In genomic region chr17:81332949-81333570, GRCh38 we compare ENCODE assay signal across 25 cellular contexts. TPM values are rescaled to one million over a fixed set of nuclear protein-coding genes. Genes with fewer than 3 reads are reported as not detected.
DNase-seq lines count a peak whose midpoint lies in the region; ATAC-seq and TF ChIP-seq lines count a peak whose summit lies in the region.
"Had no signal": no experiment of that assay in that cellular context is flagged by ENCODE, and none has a peak within 500 bp of the region (broad histone marks: within the 10 kb centered on the region; RNA-seq: fewer than 3 reads in every experiment).

No MANE protein-coding gene starts in this region.

- H3K9ac ChIP-seq in mammary epithelial cell (ENCODE audit: insufficient read depth, low read length): no peak overlapping the region
- H3K9ac ChIP-seq: GM23248 had no signal

- H3K27me3 ChIP-seq in BE2C (no peaks in the 10 kb centered on the region), mammary epithelial cell (ENCODE audit: insufficient read depth, low read length) (no peaks in the 10 kb centered on the region)
- H3K27me3 ChIP-seq: ovary had no signal

- 95% methylated on average over 22 of the region's 24 CpGs for WGBS in mammary epithelial cell (ENCODE audit: low coverage, missing lambda C conversion rate)

- dilution Hi-C loops in mammary epithelial cell (cut with HindIII; ENCODE audit: low sequenced_read_pairs): no loop called here

- CTCF ChIA-PET in mammary epithelial cell (lab: Charles Lee; ENCODE audit: low non-redundant PET): no interaction called here

- ATAC-seq in GM21529 (IDR thresholded peaks at IDR 0.05; ENCODE audit: unreplicated experiment): no peak
- ATAC-seq: left lobe of liver, right cardiac atrium had no signal

- H3K36me3 Mint-ChIP-seq in mesothelial cell of epicardium: no peaks in the 10 kb centered on the region
- H3K36me3 Mint-ChIP-seq: naive B cell had no signal

- H3K27me3 Mint-ChIP-seq in mesothelial cell of epicardium (ENCODE audit: low read depth): no peaks in the 10 kb centered on the region

- in situ Hi-C loops in mammary epithelial cell (cut with MboI; ENCODE audit: low sequenced_read_pairs in 2 of 2): no loop called here

- peak; percentile 17 for DNase-seq in BE2C
- DNase-seq in COLO668 (lab: John Stamatoyannopoulos, UW; ENCODE audit: unreplicated experiment): peak; percentile 66
- peak; percentile 37 for DNase-seq in NCI-H510A treated with DMSO at 0.1 percent for 48 hours (lab: John Stamatoyannopoulos, UW)
- DNase-seq in mesothelial cell of epicardium (ENCODE audit: low spot score in 2 of 2, unreplicated experiment in 2 of 2): no peak
- DNase-seq in amniotic stem cell (lab: John Stamatoyannopoulos, UW): no peak
- DNase-seq in mammary epithelial cell: no peak
- DNase-seq: activated CD4-positive, alpha-beta T cell treated with anti-CD3 and anti-CD28 coated beads for 48 hours; activated naive CD4-positive, alpha-beta T cell; activated T-cell treated with anti-CD3 and anti-CD28 coated beads, Interleukin-2, amount 50 U/mL, for 48 hours; CD4-positive, alpha-beta T cell; DMS 273 treated with DMSO at 0.1 percent for 48 hours; effector CD4-positive, alpha-beta T cell; GM23248; naive B cell; NCI-H1930; NCI-H524 treated with DMSO at 0.1 percent for 48 hours; stimulated activated CD4-positive, alpha-beta T cell treated with anti-CD3 and anti-CD28 coated beads, Interleukin-4, amount 100 ng/mL, for 4 hours; stimulated activated naive CD4-positive, alpha-beta T cell treated with Interleukin-2 at 50 U/mL for 16 hours had no signal

- no peaks in the 10 kb centered on the region for H3K9me3 ChIP-seq in BE2C
- no peaks in the 10 kb centered on the region for H3K9me3 ChIP-seq in mammary epithelial cell (replicated peaks; ENCODE audit: insufficient read depth, low read length)
- H3K9me3 ChIP-seq: ovary, thoracic aorta had no signal

- H3K27ac ChIP-seq in mammary epithelial cell (ENCODE audit: insufficient read depth, low read depth, low read length): no peak overlapping the region
- H3K27ac ChIP-seq: epithelial cell of prostate, GM23248, ovary, thoracic aorta, VCaP had no signal

- peaks cover 61% of the 10 kb centered on the region for H3K4me1 ChIP-seq in BE2C
- H3K4me1 ChIP-seq in mammary epithelial cell (ENCODE audit: insufficient read depth, low read length): peaks cover 30% of the 10 kb centered on the region

- no peak for TF ChIP-seq CTCF in BE2C (IDR thresholded peaks at IDR 0.05; ENCODE audit: low read depth, low read length)
- no peak for TF ChIP-seq CTCF in mesothelial cell of epicardium (IDR thresholded peaks at IDR 0.05; ENCODE audit: unreplicated experiment)
- TF ChIP-seq CTCF in mammary epithelial cell (conservative IDR thresholded peaks at IDR 0.05 in 1 of 2, IDR thresholded peaks at IDR 0.05 in 1 of 2; ENCODE audit: extremely low read depth in 1 of 2, insufficient read depth in 1 of 2, low read depth in 1 of 2, low read length in 2 of 2): no peak

- peaks cover 46% of the 10 kb centered on the region for H3K4me1 Mint-ChIP-seq in mesothelial cell of epicardium

- H3K4me3 ChIP-seq in BE2C (ENCODE audit: low read depth, low read length) (no peak overlapping the region), mammary epithelial cell (replicated peaks in 1 of 3; ENCODE audit: insufficient read depth in 1 of 3, low read depth in 2 of 3, low read length in 3 of 3) (no peak overlapping the region)
- H3K4me3 ChIP-seq: GM23248, ovary, thoracic aorta had no signal

- intact Hi-C loops in mammary epithelial cell (cut with micrococcal nuclease): no loop called here

- no peaks in the 10 kb centered on the region for H4K20me1 ChIP-seq in mammary epithelial cell (ENCODE audit: insufficient read depth, low read length)

- BruUV-seq in mammary epithelial cell (replicated peaks; lab: Mats Ljungman, UMichigan): no TSS peak

- H3K79me2 ChIP-seq in mammary epithelial cell (ENCODE audit: insufficient read depth, low read length): no peaks in the 10 kb centered on the region

- H2AFZ ChIP-seq in mammary epithelial cell (ENCODE audit: low read depth, low read length): no peak overlapping the region
- H2AFZ ChIP-seq: GM23248 had no signal

- no peak overlapping the region for H3K4me3 Mint-ChIP-seq in mesothelial cell of epicardium
- H3K4me3 Mint-ChIP-seq: CD4-positive, alpha-beta T cell; naive B cell had no signal

- peak overlapping the region; percentile 16 for H3K27ac Mint-ChIP-seq in mesothelial cell of epicardium
- H3K27ac Mint-ChIP-seq: CD4-positive, alpha-beta T cell had no signal

- no peaks in the 10 kb centered on the region for H3K36me3 ChIP-seq in BE2C
- no peaks in the 10 kb centered on the region for H3K36me3 ChIP-seq in mammary epithelial cell (ENCODE audit: insufficient read depth, low read length)
- H3K36me3 ChIP-seq: ovary, thoracic aorta had no signal

- no peak overlapping the region for H3K4me2 ChIP-seq in mammary epithelial cell (ENCODE audit: insufficient read depth, low read depth, low read length)

- H3K9me3 Mint-ChIP-seq in mesothelial cell of epicardium: no peaks in the 10 kb centered on the region
- H3K9me3 Mint-ChIP-seq: CD4-positive, alpha-beta T cell; naive B cell had no signal

RNA-seq across cellular contexts. Expression of gene SLC38A10, which starts 38.0 kb away (rescaled TPM):
- polyA plus RNA-seq in BE2C (2012; ENCODE audit: insufficient read depth, insufficient read length, low read depth): 41.2 TPM
- 96.6 to 105 TPM (median 103 TPM) in 3 replicates for total RNA-seq in mesothelial cell of epicardium
- 10 to 100 TPM; 36.5 to 71.7 TPM for total RNA-seq in mammary epithelial cell
- 30.5 TPM for polyA plus RNA-seq in mammary epithelial cell
- 28.5 TPM for polyA minus RNA-seq in mammary epithelial cell

Comparison
In these comparisons a context has a peak if more than half of its experiments do, and no peak if none do; other contexts are left out.
1. DNase-seq: peak in BE2C (single experiment), COLO668 (single experiment) and NCI-H510A treated with DMSO at 0.1 percent for 48 hours (single experiment); none in mesothelial cell of epicardium (0 of 2), amniotic stem cell (single experiment) and mammary epithelial cell (single experiment).